Comparison of ENCODE assay signal across 1 cellular context in genomic region chr1:67044631-67045270, GRCh38.
A peak's percentile ranks its signal among the peaks of the same experiment; 100 is the strongest.
TF ChIP-seq lines count a peak whose summit lies in the region.

No MANE protein-coding gene starts in this region.

TF ChIP-seq in endothelial cell of umbilical vein, 7 proteins besides CTCF, POLR2A, EP300 and RAD21 (continued from another document):
- peak; percentile 43 for TF ChIP-seq JUN (IDR thresholded peaks at IDR 0.05; ENCODE audit: borderline replicate concordance, insufficient read depth, insufficient read length, low read depth)
